ENCODE assay signal across 1 cellular context in genomic region chr4:16508968-16509367, GRCh38.
TF ChIP-seq lines count a peak whose summit lies in the region.

No MANE protein-coding gene starts in this region.

TF ChIP-seq in H1, 55 proteins besides CTCF, POLR2A, EP300 and RAD21 (continued from another document):
- TF ChIP-seq PHF8 (conservative IDR thresholded peaks at IDR 0.05; ENCODE audit: low read depth, low read length) (no peak), USF2 (IDR thresholded peaks at IDR 0.05; ENCODE audit: low read length) (no peak), SIRT6 (IDR thresholded peaks at IDR 0.05; ENCODE audit: low read length) (no peak)
